23 cellular contexts compared by ENCODE assay signal in genomic region chr3:100516843-100517242, GRCh38. TPM values are rescaled to one million over a fixed set of nuclear protein-coding genes. Genes with fewer than 3 reads are reported as not detected.
DNase-seq lines count a peak whose midpoint lies in the region; ATAC-seq and TF ChIP-seq lines count a peak whose summit lies in the region.
"Had no signal": no experiment of that assay in that cellular context is flagged by ENCODE, and none has a peak within 500 bp of the region (broad histone marks: within the 10 kb centered on the region; RNA-seq: fewer than 3 reads in every experiment).

No MANE protein-coding gene starts in this region.

- no peak for ATAC-seq in GM21717 (IDR thresholded peaks at IDR 0.05; ENCODE audit: unreplicated experiment)
- ATAC-seq: activated naive CD4-positive, alpha-beta T cell treated with anti-CD3 and anti-CD28 coated beads, Interleukin-2, amount 50 U/mL, for 72 hours; gastroesophageal sphincter; K562; stimulated activated memory B cell treated with anti-CD40 and anti-IgM and Interleukin-4, amounts not matched to agents 10 μg/mL and 1 μg/mL and 100 μg/mL, for 72 hours had no signal

- peak overlapping the region in 15 of 21 experiments; percentile 24 to 95 (median 72) for H3K27ac ChIP-seq in skin epidermis
- H3K27ac ChIP-seq: body of pancreas, gastroesophageal sphincter, parathyroid adenoma, sigmoid colon, thyroid gland had no signal

- H3K4me3 ChIP-seq in fibroblast of mammary gland (ENCODE audit: control insufficient read depth, low read depth, low read length) (no peak overlapping the region), skin epidermis (no peak overlapping the region)
- H3K4me3 ChIP-seq: body of pancreas, gastroesophageal sphincter, K562, sigmoid colon, thyroid gland had no signal

- no peak for TF ChIP-seq CTCF in fibroblast of mammary gland (conservative IDR thresholded peaks at IDR 0.05; ENCODE audit: control insufficient read depth, insufficient read depth, low read depth, low read length)

- peak; percentile 45 for DNase-seq in Daoy (ENCODE audit: low read depth)
- peak; percentile 86 for DNase-seq in RPMI7951 (ENCODE audit: low read depth)
- peak; percentile 89 for DNase-seq in fibroblast of mammary gland (ENCODE audit: low read depth)
- no peak for DNase-seq in mucosa of gallbladder (ENCODE audit: low spot score)
- DNase-seq in hepatic stellate cell (ENCODE audit: low spot score): no peak
- no peak for DNase-seq in 8988T
- DNase-seq: activated CD4-positive, alpha-beta T cell treated with anti-CD3 and anti-CD28 coated beads for 4 hours; body of pancreas; cortex of kidney; DND-41; NCI-H1694; NCI-H82; SIG-M5; sigmoid colon; T-helper 1 cell; thyroid gland had no signal

RNA-seq across cellular contexts. Expression of gene TMEM45A, which starts 24.4 kb away (rescaled TPM):
- 24.5 and 26.9 TPM in 2 replicates for total RNA-seq in Daoy (2014; rRNA removed; shearing (Covaris generic))
- 119 and 142 TPM in 2 replicates for total RNA-seq in RPMI7951 (2014; rRNA removed; shearing (Covaris generic))
- 13.1 TPM for total RNA-seq in mucosa of gallbladder

Comparison
In these comparisons a context has a peak if more than half of its experiments do, and no peak if none do; other contexts are left out.
1. DNase-seq: peak in Daoy (single experiment), RPMI7951 (single experiment) and fibroblast of mammary gland (single experiment); none in mucosa of gallbladder (single experiment), hepatic stellate cell (single experiment) and 8988T (single experiment).